ENCODE assay signal across 1 cellular context in genomic region chr18:65990944-65991708, GRCh38.
TF ChIP-seq lines count a peak whose summit lies in the region.

No MANE protein-coding gene starts in this region.

TF ChIP-seq in GM23338, 12 proteins besides CTCF, POLR2A, EP300 and RAD21 (continued from another document):
- TF ChIP-seq REST (IDR thresholded peaks at IDR 0.05; ENCODE audit: unreplicated experiment) (no peak), ETS1 (IDR thresholded peaks at IDR 0.05) (no peak), ZNF114 (CRISPR knock-in tag; IDR thresholded peaks at IDR 0.05) (no peak), STAT1 (IDR thresholded peaks at IDR 0.05; ENCODE audit: unreplicated experiment) (no peak), CREB1 (CRISPR knock-in tag; IDR thresholded peaks at IDR 0.05; ENCODE audit: low read depth) (no peak), EZH2phosphoT487 (IDR thresholded peaks at IDR 0.05; ENCODE audit: unreplicated experiment) (no peak), ZNF331 (CRISPR knock-in tag; IDR thresholded peaks at IDR 0.05; ENCODE audit: low read depth) (no peak)
